Comparison of ENCODE assay signal across 8 cellular contexts in genomic region chr19:1103691-1104451, GRCh38. TPM values are rescaled to one million over a fixed set of nuclear protein-coding genes. Genes with fewer than 3 reads are reported as not detected.
DNase-seq lines count a peak whose midpoint lies in the region; ATAC-seq and TF ChIP-seq lines count a peak whose summit lies in the region.

A gene with protein sequence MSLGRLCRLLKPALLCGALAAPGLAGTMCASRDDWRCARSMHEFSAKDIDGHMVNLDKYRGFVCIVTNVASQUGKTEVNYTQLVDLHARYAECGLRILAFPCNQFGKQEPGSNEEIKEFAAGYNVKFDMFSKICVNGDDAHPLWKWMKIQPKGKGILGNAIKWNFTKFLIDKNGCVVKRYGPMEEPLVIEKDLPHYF (plus strand): TSS chr19:1103994. CDS start chr19:1104044, 50 bp downstream.

- H3K27ac ChIP-seq in Panc1 (ENCODE audit: low read length) (peak within 1 kb of the TSS; percentile 84), esophagus (ENCODE audit: low read depth in 2 of 2, low read length in 1 of 2) (peak within 1 kb of the TSS; percentile 93 to 99), muscle layer of colon (ENCODE audit: low read depth, low read length) (peak within 1 kb of the TSS; percentile 96)

- H3K4me1 ChIP-seq in Panc1 (ENCODE audit: control insufficient read depth, insufficient read depth, low read length) (peaks cover 36% of the 10 kb centered on the region), esophagus (ENCODE audit: control insufficient read depth in 2 of 2, insufficient read depth in 2 of 2, low read length in 1 of 2) (peaks cover 8 to 26% of the 10 kb centered on the region in 2 donors), muscle layer of colon (ENCODE audit: insufficient read depth, low read length) (peaks cover 36% of the 10 kb centered on the region)

- no peaks in the 10 kb centered on the region for H3K27me3 Mint-ChIP-seq in activated T-cell treated with anti-CD3 and anti-CD28 coated beads, Interleukin-2, amount 50 U/mL, for 4 hours (ENCODE audit: low read depth)

- TF ChIP-seq CTCF in Panc1 (IDR thresholded peaks at IDR 0.05), result no peak

- H3K36me3 Mint-ChIP-seq in activated T-cell treated with anti-CD3 and anti-CD28 coated beads, Interleukin-2, amount 50 U/mL, for 4 hours (ENCODE audit: insufficient read depth), result no peaks in the 10 kb centered on the region

- WGBS in esophagus, 2 donors, result 0 to 1% methylated on average over 45 to 96 of the region's 96 CpGs

- peaks cover 44% of the 10 kb centered on the region for H3K4me1 Mint-ChIP-seq in activated T-cell treated with anti-CD3 and anti-CD28 coated beads, Interleukin-2, amount 50 U/mL, for 4 hours (ENCODE audit: low read depth)

- peak; percentile 39 for ATAC-seq in GM21717 (IDR thresholded peaks at IDR 0.05; ENCODE audit: unreplicated experiment)
- peak; percentile 59 for ATAC-seq in Panc1
- ATAC-seq in activated T-cell treated with anti-CD3 and anti-CD28 coated beads, Interleukin-2, amount 50 U/mL, for 4 hours, result peak; percentile 78

- DNase-seq in DMS153 treated with DMSO at 0.1 percent for 48 hours (lab: John Stamatoyannopoulos, UW; ENCODE audit: unreplicated experiment) (peak; percentile 70), KG1 (lab: John Stamatoyannopoulos, UW) (peak; percentile 97), Panc1 (ENCODE audit: low read depth, low spot score) (peak; percentile 84)
- DNase-seq in activated T-cell treated with anti-CD3 and anti-CD28 coated beads, Interleukin-2, amount 50 U/mL, for 4 hours, result peak; percentile 98
- peak; percentile 96 for DNase-seq in stimulated activated CD8-positive, alpha-beta memory T cell treated with anti-CD3 and anti-CD28 coated beads, Interleukin-7, amount 100 ng/mL, for 24 hours (ENCODE audit: low read depth)

- no peaks in the 10 kb centered on the region for H3K9me3 ChIP-seq in Panc1 (ENCODE audit: control insufficient read depth, insufficient read depth, low read depth, low read length)
- H3K9me3 ChIP-seq in esophagus (ENCODE audit: control insufficient read depth in 2 of 2, insufficient read depth in 1 of 2, low read depth in 1 of 2, low read length in 1 of 2), result no peaks in the 10 kb centered on the region
- no peaks in the 10 kb centered on the region for H3K9me3 ChIP-seq in muscle layer of colon (ENCODE audit: low read length)

- in situ Hi-C loops in Panc1 (cut with HindIII; ENCODE audit: low pct_unique_long_range_greater_than_20kb, low sequenced_read_pairs), result no loop called here

- H3K27me3 ChIP-seq in Panc1 (ENCODE audit: control insufficient read depth, insufficient read depth, low read length), result no peaks in the 10 kb centered on the region
- no peaks in the 10 kb centered on the region for H3K27me3 ChIP-seq in esophagus (ENCODE audit: control insufficient read depth in 1 of 2, insufficient read depth in 2 of 2, low read length in 2 of 2)
- H3K27me3 ChIP-seq in muscle layer of colon (ENCODE audit: control insufficient read depth in 1 of 2, insufficient read depth in 2 of 2, low read length in 2 of 2), result no peaks in the 10 kb centered on the region

- no peaks in the 10 kb centered on the region for H3K9me3 Mint-ChIP-seq in activated T-cell treated with anti-CD3 and anti-CD28 coated beads, Interleukin-2, amount 50 U/mL, for 4 hours

- POLR2A ChIA-PET in Panc1 (lab: Charles Lee), result interaction anchor here (0.7 to 0.9 kb wide), 2 partner anchors 10 to 349 kb away, joined by 3 read pairs; no protein-coding TSS in a partner anchor

- CTCF ChIA-PET in Panc1 (lab: Charles Lee), result no interaction called here

- BruUV-seq in Panc1 (replicated peaks; lab: Mats Ljungman, UMichigan), result no TSS peak

- no peak within 1 kb of the TSS for H3K9ac ChIP-seq in muscle layer of colon (ENCODE audit: low read length)

- H3K36me3 ChIP-seq in Panc1 (ENCODE audit: control insufficient read depth, insufficient read depth, low read length), result no peaks in the 10 kb centered on the region; the same call in 1 of the 2 replicates
- peaks cover 5 to 22% of the 10 kb centered on the region in 2 donors for H3K36me3 ChIP-seq in esophagus (ENCODE audit: control insufficient read depth in 2 of 2, insufficient read depth in 2 of 2, low read length in 1 of 2)
- peaks cover 16% of the 10 kb centered on the region for H3K36me3 ChIP-seq in muscle layer of colon (ENCODE audit: insufficient read depth, low read length)

- H3K4me3 ChIP-seq in Panc1 (ENCODE audit: low read depth in 2 of 2, low read length in 2 of 2), result peak within 1 kb of the TSS; percentile 58 to 62
- peak within 1 kb of the TSS; percentile 60 to 61 for H3K4me3 ChIP-seq in esophagus (ENCODE audit: low read depth in 1 of 2, low read length in 2 of 2)
- H3K4me3 ChIP-seq in muscle layer of colon (ENCODE audit: low read depth in 1 of 2, low read length in 2 of 2), result peak within 1 kb of the TSS; percentile 72 to 98

- peak within 1 kb of the TSS; percentile 74 for H3K4me3 Mint-ChIP-seq in activated T-cell treated with anti-CD3 and anti-CD28 coated beads, Interleukin-2, amount 50 U/mL, for 4 hours

- intact Hi-C loops in Panc1 (cut with micrococcal nuclease; ENCODE audit: unreplicated experiment), result no loop called here

RNA-seq across cellular contexts. Expression of the gene that starts here (rescaled TPM):
- total RNA-seq in Panc1 (2021; ENCODE audit: unreplicated experiment), result 577 TPM
- polyA plus RNA-seq in Panc1 (2012; ENCODE audit: insufficient read length), result 1,363 TPM
- total RNA-seq in activated T-cell treated with anti-CD3 and anti-CD28 coated beads, Interleukin-2, amount 50 U/mL, for 4 hours, result 100 to 1,000 TPM; 148 to 165 (median 162) TPM
- polyA plus RNA-seq in esophagus, result 100 to 1,000 TPM; 271 to 294 TPM

Comparison
In these comparisons a context has a peak if more than half of its experiments do, and no peak if none do; other contexts are left out.
1. Peak in every context shown above with its lines: DNase-seq, ATAC-seq, H3K4me3 ChIP-seq and H3K27ac ChIP-seq.